In the genomic region with DNA sequence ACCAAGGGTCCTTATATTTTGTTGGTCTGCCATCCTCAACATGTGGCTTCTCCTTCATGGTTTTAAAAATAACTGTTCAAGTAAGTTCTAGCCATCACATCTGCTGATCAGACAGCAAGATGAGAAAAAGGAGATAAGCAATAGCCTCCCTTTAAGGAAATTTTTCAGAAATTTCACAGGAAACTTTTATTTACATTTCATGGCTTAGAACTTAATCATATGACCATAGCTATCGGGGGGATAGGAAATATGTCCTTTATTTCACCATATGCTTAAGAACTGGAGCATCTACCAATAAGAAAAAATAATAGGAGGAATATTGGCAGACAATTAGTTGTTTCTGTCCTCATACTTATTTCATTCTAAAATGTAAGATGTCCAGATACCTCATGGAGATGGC, we compare ENCODE assay signal across 23 cellular contexts.
"Had no signal": no experiment of that assay in that cellular context is flagged by ENCODE, and none has a peak within 500 bp of the region (broad histone marks: within the 10 kb centered on the region; RNA-seq: fewer than 3 reads in every experiment).

No MANE protein-coding gene starts in this region.

- H3K4me3 Mint-ChIP-seq: activated CD4-positive, alpha-beta T cell treated with anti-CD3 and anti-CD28 coated beads, Interleukin-2, amount 10 ng/mL, durations not matched to agents 7 days and 5 days; activated CD8-positive, alpha-beta T cell treated with anti-CD3 and anti-CD28 coated beads, Interleukin-2, amount 10 ng/mL, durations not matched to agents 7 days and 5 days; activated T-cell treated with anti-CD3 and anti-CD28 coated beads, Interleukin-2, amount 50 U/mL, for 4 hours; mesothelial cell of epicardium; stimulated activated naive CD8-positive, alpha-beta T cell treated with anti-CD3 and anti-CD28 coated beads, Interleukin-15, Interleukin-2, amounts not matched to agents 100 ng/mL and 50 ng/mL, for 24 hours; T-cell; WTC11 had no signal

- H3K4me3 ChIP-seq: cardiac muscle cell, lower lobe of right lung, psoas muscle, skin epidermis, tibial nerve had no signal

- FAIRE-seq: islet of Langerhans, urothelium cell line had no signal

- H3K27me3 Mint-ChIP-seq: activated CD4-positive, alpha-beta T cell treated with anti-CD3 and anti-CD28 coated beads, Interleukin-2, amount 10 ng/mL, durations not matched to agents 7 days and 5 days; stimulated activated naive CD8-positive, alpha-beta T cell treated with anti-CD3 and anti-CD28 coated beads, Interleukin-15, Interleukin-2, amounts not matched to agents 100 ng/mL and 50 ng/mL, for 24 hours; T-cell had no signal

- H3K27ac Mint-ChIP-seq: activated CD4-positive, alpha-beta T cell treated with anti-CD3 and anti-CD28 coated beads, Interleukin-2, amount 10 ng/mL, durations not matched to agents 7 days and 5 days; activated CD8-positive, alpha-beta T cell treated with anti-CD3 and anti-CD28 coated beads, Interleukin-2, amount 10 ng/mL, durations not matched to agents 7 days and 5 days; activated naive CD4-positive, alpha-beta T cell treated with anti-CD3 and anti-CD28 coated beads, Interleukin-2, amount 50 U/mL, for 72 hours; mesothelial cell of epicardium; stimulated activated naive CD8-positive, alpha-beta T cell treated with anti-CD3 and anti-CD28 coated beads, Interleukin-15, Interleukin-2, amounts not matched to agents 100 ng/mL and 50 ng/mL, for 24 hours; T-cell had no signal

- ATAC-seq: psoas muscle, right cardiac atrium, T-cell, WTC11 had no signal

- H3K27me3 ChIP-seq: cardiac muscle cell, tibial nerve had no signal

- H3K9me3 ChIP-seq: lower lobe of right lung, psoas muscle, tibial nerve had no signal

- H3K27ac ChIP-seq: cardiac muscle cell, lower lobe of right lung, psoas muscle, skin epidermis, tibial nerve had no signal

- DNase-seq: activated CD4-positive, alpha-beta T cell treated with anti-CD3 and anti-CD28 coated beads, Interleukin-2, amount 10 ng/mL, durations not matched to agents 7 days and 5 days; activated CD8-positive, alpha-beta T cell treated with anti-CD3 and anti-CD28 coated beads, Interleukin-2, amount 10 ng/mL, durations not matched to agents 7 days and 5 days; activated gamma-delta T cell; activated T-cell treated with anti-CD3 and anti-CD28 coated beads, Interleukin-2, amount 50 U/mL, for 4 hours; amniotic stem cell; dermis blood vessel endothelial cell; effector memory CD4-positive, alpha-beta T cell; foreskin fibroblast; lower lobe of right lung; psoas muscle; right cardiac atrium; stimulated activated CD4-positive, alpha-beta T cell treated with anti-CD3 and anti-CD28 coated beads, Interleukin-15, amount 100 ng/mL, for 24 hours; stimulated activated CD4-positive, alpha-beta T cell treated with anti-CD3 and anti-CD28 coated beads, Interleukin-2, amount 100 ng/mL, for 48 hours; T-cell had no signal

- H3K9me3 Mint-ChIP-seq: activated CD4-positive, alpha-beta T cell treated with anti-CD3 and anti-CD28 coated beads, Interleukin-2, amount 10 ng/mL, durations not matched to agents 7 days and 5 days; activated naive CD4-positive, alpha-beta T cell treated with anti-CD3 and anti-CD28 coated beads, Interleukin-2, amount 50 U/mL, for 72 hours; activated T-cell treated with anti-CD3 and anti-CD28 coated beads, Interleukin-2, amount 50 U/mL, for 4 hours; mesothelial cell of epicardium; stimulated activated naive CD8-positive, alpha-beta T cell treated with anti-CD3 and anti-CD28 coated beads, Interleukin-15, Interleukin-2, amounts not matched to agents 100 ng/mL and 50 ng/mL, for 24 hours; T-cell; WTC11 had no signal
